ENCODE assay signal across 11 cellular contexts in the genomic region with DNA sequence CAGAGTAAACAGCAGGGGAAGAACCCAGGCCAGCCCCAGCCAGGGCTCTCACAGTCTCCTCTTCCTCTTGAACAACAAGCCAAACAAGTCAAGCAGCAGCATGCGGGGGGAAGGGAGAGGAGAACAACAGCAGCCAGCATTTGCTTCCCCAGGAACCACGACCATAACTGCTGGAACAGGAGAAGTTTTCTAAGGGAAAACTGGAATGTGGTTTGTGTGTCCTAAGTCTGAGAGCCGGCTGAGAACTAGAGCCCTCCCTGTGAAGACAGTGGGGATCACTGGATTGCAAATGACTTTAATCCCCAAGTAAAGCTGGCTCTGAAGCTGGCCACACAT. TPM values are rescaled to one million over a fixed set of nuclear protein-coding genes. Genes with fewer than 3 reads are reported as not detected.
A peak's percentile ranks its signal among the peaks of the same experiment; 100 is the strongest.
DNase-seq lines count a peak whose midpoint lies in the region; ATAC-seq and TF ChIP-seq lines count a peak whose summit lies in the region.
"Had no signal": no experiment of that assay in that cellular context is flagged by ENCODE, and none has a peak within 500 bp of the region (broad histone marks: within the 10 kb centered on the region; RNA-seq: fewer than 3 reads in every experiment).

No MANE protein-coding gene starts in this region.

- H3K36me3 Mint-ChIP-seq in endothelial cell (ENCODE audit: low read depth, unreplicated experiment) = peaks cover 22% of the 10 kb centered on the region
- H3K36me3 Mint-ChIP-seq in nephron progenitor cell (ENCODE audit: low read depth) = peaks cover 19% of the 10 kb centered on the region

- TF ChIP-seq CTCF in heart right ventricle (IDR thresholded peaks at IDR 0.05) = no peak
- no peak for TF ChIP-seq CTCF in endothelial cell (IDR thresholded peaks at IDR 0.05; ENCODE audit: unreplicated experiment)
- no peak for TF ChIP-seq CTCF in nephron progenitor cell (IDR thresholded peaks at IDR 0.05)

- 33 to 50% methylated on average over 3 of the region's 3 CpGs for WGBS in heart right ventricle, 2 donors
- WGBS in aorta, 2 donors = 45 to 52% methylated on average over 3 of the region's 3 CpGs

- H3K4me1 ChIP-seq in heart right ventricle (peaks cover 16 to 89% (median 52%) of the 10 kb centered on the region in 9 donors), aorta (ENCODE audit: control insufficient read depth in 1 of 2, insufficient read depth in 2 of 2, low read length in 2 of 2) (peaks cover 0 to 2% of the 10 kb centered on the region in 2 donors)

- peaks cover 0 to 61% (median 0%) of the 10 kb centered on the region in 9 donors for H3K36me3 ChIP-seq in heart right ventricle
- H3K36me3 ChIP-seq in aorta (ENCODE audit: control insufficient read depth in 1 of 2, insufficient read depth in 2 of 2, low read length in 1 of 2) = peaks cover 2% of the 10 kb centered on the region in 2 donors

- no peaks in the 10 kb centered on the region for H3K9me3 Mint-ChIP-seq in endothelial cell (ENCODE audit: unreplicated experiment)
- no peaks in the 10 kb centered on the region for H3K9me3 Mint-ChIP-seq in nephron progenitor cell

- H3K4me1 Mint-ChIP-seq in endothelial cell (ENCODE audit: unreplicated experiment) (peaks cover 29% of the 10 kb centered on the region), nephron progenitor cell (peaks cover 75% of the 10 kb centered on the region)

- H3K9me3 ChIP-seq in heart right ventricle (no peaks in the 10 kb centered on the region), aorta (ENCODE audit: control insufficient read depth, low read length) (no peaks in the 10 kb centered on the region)

- DNase-seq in heart right ventricle = no peak
- DNase-seq in Right ventricle myocardium inferior (ENCODE audit: missing footprints) = no peak
- DNase-seq in endothelial cell (ENCODE audit: low spot score) = no peak
- no peak for DNase-seq in nephron progenitor cell
- no peak for DNase-seq in aorta
- DNase-seq in HK-2 (ENCODE audit: unreplicated experiment) = no peak
- DNase-seq: NCI-H526 treated with DMSO at 0.1 percent for 48 hours, T-helper 17 cell had no signal

- no peak for ATAC-seq in heart right ventricle
- ATAC-seq in Right ventricle myocardium inferior = no peak
- ATAC-seq in aorta (ENCODE audit: low FRiP score) = no peak
- no peak for ATAC-seq in HG03025 (IDR thresholded peaks at IDR 0.05; ENCODE audit: low FRiP score, unreplicated experiment)
- no peak for ATAC-seq in HG03342 (IDR thresholded peaks at IDR 0.05; ENCODE audit: unreplicated experiment)
- ATAC-seq: K562, T-helper 17 cell had no signal

- intact Hi-C loops in heart right ventricle (cut with DNase I) (loop anchor here in 1 of 10 donors (5.0 kb wide), 1 partner anchor 76 kb away; no protein-coding TSS in a partner anchor), Right ventricle myocardium inferior (cut with DNase I) (no loop called here), aorta (cut with DNase I) (no loop called here)

- H3K27ac ChIP-seq in heart right ventricle (peak overlapping the region in 8 of 10 donors; percentile 18 to 75 (median 44)), aorta (ENCODE audit: low read depth in 1 of 2, low read length in 2 of 2) (peak overlapping the region; percentile 4 to 19)

- H3K4me3 Mint-ChIP-seq in endothelial cell (ENCODE audit: unreplicated experiment) = no peak overlapping the region
- H3K4me3 Mint-ChIP-seq in nephron progenitor cell = no peak overlapping the region

- H3K27ac Mint-ChIP-seq in endothelial cell (ENCODE audit: unreplicated experiment) (peak overlapping the region; percentile 24), nephron progenitor cell (peak overlapping the region; percentile 98)

- H3K27me3 ChIP-seq in heart right ventricle (no peaks in the 10 kb centered on the region), aorta (ENCODE audit: control insufficient read depth in 1 of 2, insufficient read depth in 2 of 2, low read length in 1 of 2) (no peaks in the 10 kb centered on the region)

- H3K27me3 Mint-ChIP-seq in endothelial cell (ENCODE audit: unreplicated experiment) (peaks cover 5% of the 10 kb centered on the region), nephron progenitor cell (ENCODE audit: low read depth, poor library complexity) (no peaks in the 10 kb centered on the region)
- H3K27me3 Mint-ChIP-seq: T-helper 17 cell had no signal

- H3K4me3 ChIP-seq in heart right ventricle (no peak overlapping the region), aorta (ENCODE audit: low read length in 2 of 2) (no peak overlapping the region)
- H3K4me3 ChIP-seq: K562 had no signal

RNA-seq across cellular contexts. Expression of gene COQ8A, which starts 48.2 kb away (rescaled TPM):
- 100 to 1,000 TPM; 167 to 495 (median 266) TPM for total RNA-seq in heart right ventricle
- 100 to 1,000 TPM; 136 to 242 TPM for polyA plus RNA-seq in heart right ventricle
- total RNA-seq in Right ventricle myocardium inferior = 412 TPM
- total RNA-seq in endothelial cell (ENCODE audit: unreplicated experiment) = 22.7 TPM
- 10 to 100 TPM; 13.9 to 27.3 TPM for total RNA-seq in aorta
- 10 to 100 TPM; 11.4 to 37.5 TPM for polyA plus RNA-seq in aorta
